Comparison of ENCODE assay signal across 15 cellular contexts in genomic region chr4:47373729-47374128, GRCh38.
DNase-seq lines count a peak whose midpoint lies in the region; ATAC-seq and TF ChIP-seq lines count a peak whose summit lies in the region.
"Had no signal": no experiment of that assay in that cellular context is flagged by ENCODE, and none has a peak within 500 bp of the region (broad histone marks: within the 10 kb centered on the region; RNA-seq: fewer than 3 reads in every experiment).

No MANE protein-coding gene starts in this region.

- H3K27ac ChIP-seq in Peyer's patch (no peak overlapping the region), body of pancreas (no peak overlapping the region)

- no peaks in the 10 kb centered on the region for H3K36me3 Mint-ChIP-seq in activated CD4-positive, alpha-beta T cell treated with anti-CD3 and anti-CD28 coated beads, Interleukin-2, amount 10 ng/mL, durations not matched to agents 7 days and 5 days (ENCODE audit: low read depth)
- H3K36me3 Mint-ChIP-seq: CD4-positive, alpha-beta memory T cell had no signal

- in situ Hi-C loops in Caki2 (cut with HindIII; ENCODE audit: low pct_unique_long_range_greater_than_20kb, low sequenced_read_pairs) (no loop called here), SK-MEL-5 (cut with HindIII; ENCODE audit: low pct_unique_long_range_greater_than_20kb, low sequenced_read_pairs) (no loop called here)

- no peaks in the 10 kb centered on the region for H3K4me1 Mint-ChIP-seq in activated CD4-positive, alpha-beta T cell treated with anti-CD3 and anti-CD28 coated beads, Interleukin-2, amount 10 ng/mL, durations not matched to agents 7 days and 5 days
- H3K4me1 Mint-ChIP-seq: B cell; CD4-positive, alpha-beta memory T cell; H9 had no signal

- no peak overlapping the region for H3K27ac Mint-ChIP-seq in activated CD4-positive, alpha-beta T cell treated with anti-CD3 and anti-CD28 coated beads, Interleukin-2, amount 10 ng/mL, durations not matched to agents 7 days and 5 days
- H3K27ac Mint-ChIP-seq: B cell; CD4-positive, alpha-beta memory T cell; H9 had no signal

- H3K27me3 ChIP-seq in Peyer's patch (no peaks in the 10 kb centered on the region), body of pancreas (no peaks in the 10 kb centered on the region)

- ATAC-seq in GM18502 (IDR thresholded peaks at IDR 0.05; ENCODE audit: poor library complexity, unreplicated experiment) (peak; percentile 14), body of pancreas (no peak)

- H3K4me1 ChIP-seq in Peyer's patch (no peaks in the 10 kb centered on the region), body of pancreas (no peaks in the 10 kb centered on the region)

- H3K4me3 Mint-ChIP-seq in activated CD4-positive, alpha-beta T cell treated with anti-CD3 and anti-CD28 coated beads, Interleukin-2, amount 10 ng/mL, durations not matched to agents 7 days and 5 days = no peak overlapping the region
- H3K4me3 Mint-ChIP-seq: B cell; CD4-positive, alpha-beta memory T cell; H9 had no signal

- H3K9me3 Mint-ChIP-seq in activated CD4-positive, alpha-beta T cell treated with anti-CD3 and anti-CD28 coated beads, Interleukin-2, amount 10 ng/mL, durations not matched to agents 7 days and 5 days = no peaks in the 10 kb centered on the region

- TF ChIP-seq POLR2A in Peyer's patch (IDR thresholded peaks at IDR 0.05) = no peak
- TF ChIP-seq POLR2A in body of pancreas (IDR thresholded peaks at IDR 0.05) = no peak

- POLR2A ChIA-PET in activated CD4-positive, alpha-beta T cell treated with anti-CD3 and anti-CD28 coated beads, Interleukin-2, amount 10 ng/mL, durations not matched to agents 7 days and 5 days (lab: Charles Lee) = no interaction called here

- H3K9me3 ChIP-seq in Peyer's patch (no peaks in the 10 kb centered on the region), body of pancreas (no peaks in the 10 kb centered on the region)

- WGBS in body of pancreas, 2 donors = 64 to 67% methylated on average over 3 of the region's 3 CpGs

- H3K36me3 ChIP-seq in Peyer's patch = no peaks in the 10 kb centered on the region
- no peaks in the 10 kb centered on the region for H3K36me3 ChIP-seq in body of pancreas (replicated peaks in 1 of 2; ENCODE audit: insufficient read depth in 1 of 2, low read depth in 2 of 2)

- H3K4me3 ChIP-seq in epithelial cell of esophagus (ENCODE audit: low read length) (no peak overlapping the region), Peyer's patch (no peak overlapping the region), body of pancreas (no peak overlapping the region)

- CTCF ChIA-PET in activated CD4-positive, alpha-beta T cell treated with anti-CD3 and anti-CD28 coated beads, Interleukin-2, amount 10 ng/mL, durations not matched to agents 7 days and 5 days (lab: Charles Lee) = no interaction called here

- peaks cover 3% of the 10 kb centered on the region for H3K27me3 Mint-ChIP-seq in activated CD4-positive, alpha-beta T cell treated with anti-CD3 and anti-CD28 coated beads, Interleukin-2, amount 10 ng/mL, durations not matched to agents 7 days and 5 days

- no peak for TF ChIP-seq CTCF in epithelial cell of esophagus (IDR thresholded peaks at IDR 0.05; ENCODE audit: insufficient read depth, low read depth, low read length, missing control alignments)
- no peak for TF ChIP-seq CTCF in Peyer's patch (IDR thresholded peaks at IDR 0.05)
- TF ChIP-seq CTCF in body of pancreas (IDR thresholded peaks at IDR 0.05) = no peak

- intact Hi-C loops in body of pancreas (cut with DNase I) = no loop called here

- peak; percentile 16 for DNase-seq in Caki2 (ENCODE audit: low read depth)
- DNase-seq in SK-MEL-5 (ENCODE audit: low read depth, low spot score) = peak; percentile 22
- peak; percentile 1 for DNase-seq in epithelial cell of esophagus (ENCODE audit: low read depth)
- DNase-seq in NCI-H2227 treated with DMSO at 0.1 percent for 48 hours (lab: John Stamatoyannopoulos, UW) = no peak
- no peak for DNase-seq in Peyer's patch
- DNase-seq in activated CD4-positive, alpha-beta T cell treated with anti-CD3 and anti-CD28 coated beads, Interleukin-2, amount 10 ng/mL, durations not matched to agents 7 days and 5 days = no peak
- no peak for DNase-seq in body of pancreas
- DNase-seq: C1 segment of cervical spinal cord; CD4-positive, alpha-beta memory T cell; COR-L47; DMS53; GOT3; H9 had no signal

Comparison
In these comparisons a context has a peak if more than half of its experiments do, and no peak if none do; other contexts are left out.
1. DNase-seq: peak in Caki2 (single experiment), SK-MEL-5 (single experiment) and epithelial cell of esophagus (single experiment); none in NCI-H2227 treated with DMSO at 0.1 percent for 48 hours (single experiment), Peyer's patch (0 of 3), activated CD4-positive, alpha-beta T cell treated with anti-CD3 and anti-CD28 coated beads, Interleukin-2, amount 10 ng/mL, durations not matched to agents 7 days and 5 days (single experiment) and body of pancreas (0 of 4).